In genomic region chr22:31488346-31488883, GRCh38 we compare ENCODE assay signal across 1 cellular context.
TF ChIP-seq lines count a peak whose summit lies in the region.

No MANE protein-coding gene starts in this region.

TF ChIP-seq in GM23338, 12 proteins besides CTCF, POLR2A, EP300 and RAD21 (continued from another document):
- TF ChIP-seq, protein P1, sequence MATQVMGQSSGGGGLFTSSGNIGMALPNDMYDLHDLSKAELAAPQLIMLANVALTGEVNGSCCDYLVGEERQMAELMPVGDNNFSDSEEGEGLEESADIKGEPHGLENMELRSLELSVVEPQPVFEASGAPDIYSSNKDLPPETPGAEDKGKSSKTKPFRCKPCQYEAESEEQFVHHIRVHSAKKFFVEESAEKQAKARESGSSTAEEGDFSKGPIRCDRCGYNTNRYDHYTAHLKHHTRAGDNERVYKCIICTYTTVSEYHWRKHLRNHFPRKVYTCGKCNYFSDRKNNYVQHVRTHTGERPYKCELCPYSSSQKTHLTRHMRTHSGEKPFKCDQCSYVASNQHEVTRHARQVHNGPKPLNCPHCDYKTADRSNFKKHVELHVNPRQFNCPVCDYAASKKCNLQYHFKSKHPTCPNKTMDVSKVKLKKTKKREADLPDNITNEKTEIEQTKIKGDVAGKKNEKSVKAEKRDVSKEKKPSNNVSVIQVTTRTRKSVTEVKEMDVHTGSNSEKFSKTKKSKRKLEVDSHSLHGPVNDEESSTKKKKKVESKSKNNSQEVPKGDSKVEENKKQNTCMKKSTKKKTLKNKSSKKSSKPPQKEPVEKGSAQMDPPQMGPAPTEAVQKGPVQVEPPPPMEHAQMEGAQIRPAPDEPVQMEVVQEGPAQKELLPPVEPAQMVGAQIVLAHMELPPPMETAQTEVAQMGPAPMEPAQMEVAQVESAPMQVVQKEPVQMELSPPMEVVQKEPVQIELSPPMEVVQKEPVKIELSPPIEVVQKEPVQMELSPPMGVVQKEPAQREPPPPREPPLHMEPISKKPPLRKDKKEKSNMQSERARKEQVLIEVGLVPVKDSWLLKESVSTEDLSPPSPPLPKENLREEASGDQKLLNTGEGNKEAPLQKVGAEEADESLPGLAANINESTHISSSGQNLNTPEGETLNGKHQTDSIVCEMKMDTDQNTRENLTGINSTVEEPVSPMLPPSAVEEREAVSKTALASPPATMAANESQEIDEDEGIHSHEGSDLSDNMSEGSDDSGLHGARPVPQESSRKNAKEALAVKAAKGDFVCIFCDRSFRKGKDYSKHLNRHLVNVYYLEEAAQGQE (IDR thresholded peaks at IDR 0.05; ENCODE audit: unreplicated experiment) = no peak
- TF ChIP-seq NANOG (IDR thresholded peaks at IDR 0.05; ENCODE audit: borderline replicate concordance) (no peak), EZH2phosphoT487 (IDR thresholded peaks at IDR 0.05; ENCODE audit: unreplicated experiment) (no peak), STAT1 (IDR thresholded peaks at IDR 0.05; ENCODE audit: unreplicated experiment) (no peak)
